Comparison of ENCODE assay signal across 18 cellular contexts in the genomic region with DNA sequence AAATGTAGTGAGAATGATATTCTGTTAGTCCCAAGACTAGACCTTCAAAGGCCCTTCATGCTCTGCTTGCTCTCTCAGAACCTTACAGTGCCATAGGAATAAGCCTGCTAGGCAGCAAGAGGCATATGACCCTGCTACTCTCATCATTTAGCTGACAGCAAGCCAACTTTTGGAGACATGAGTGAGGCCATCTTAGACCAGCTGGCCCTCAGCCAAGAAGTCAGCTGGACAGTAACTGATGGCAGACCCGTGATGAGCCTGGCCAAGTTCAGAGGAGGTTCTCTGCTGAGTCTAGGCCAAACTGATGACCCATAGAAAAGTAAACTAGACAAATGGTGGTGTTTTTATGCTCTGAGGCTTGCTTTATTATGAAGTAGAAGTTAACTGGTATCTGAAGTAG.
DNase-seq lines count a peak whose midpoint lies in the region; ATAC-seq and TF ChIP-seq lines count a peak whose summit lies in the region.
"Had no signal": no experiment of that assay in that cellular context is flagged by ENCODE, and none has a peak within 500 bp of the region (broad histone marks: within the 10 kb centered on the region; RNA-seq: fewer than 3 reads in every experiment).

No MANE protein-coding gene starts in this region.

- H3K4me3 ChIP-seq in testis: no peak overlapping the region
- no peak overlapping the region for H3K4me3 ChIP-seq in breast epithelium
- H3K4me3 ChIP-seq: Peyer's patch, SJSA1 had no signal

- H3K4me1 ChIP-seq in testis (no peaks in the 10 kb centered on the region), breast epithelium (no peaks in the 10 kb centered on the region)
- H3K4me1 ChIP-seq: Peyer's patch, SJSA1 had no signal

- no peak for TF ChIP-seq RAD21 in Ishikawa (IDR thresholded peaks at IDR 0.05; ENCODE audit: low read depth)

- no peak for ATAC-seq in HG02759 (IDR thresholded peaks at IDR 0.05; ENCODE audit: unreplicated experiment)
- ATAC-seq: HCT116 had no signal

- in situ Hi-C loops in SK-MEL-5 (cut with HindIII; ENCODE audit: low pct_unique_long_range_greater_than_20kb, low sequenced_read_pairs): no loop called here

- H3K27ac ChIP-seq in testis (no peak overlapping the region), breast epithelium (no peak overlapping the region)
- H3K27ac ChIP-seq: C4-2B, Peyer's patch, SJSA1 had no signal

- TF ChIP-seq CTCF in testis (IDR thresholded peaks at IDR 0.05): no peak
- TF ChIP-seq CTCF in breast epithelium (IDR thresholded peaks at IDR 0.05): no peak

- H3K27me3 ChIP-seq in testis (no peaks in the 10 kb centered on the region), breast epithelium (peaks cover 0 to 4% of the 10 kb centered on the region in 2 donors)
- H3K27me3 ChIP-seq: Peyer's patch, SJSA1 had no signal

- WGBS in testis, 2 donors: 63 to 75% methylated on average over 1 of the region's 1 CpG

- DNase-seq in SK-MEL-5 (ENCODE audit: low read depth, low spot score) (peak; percentile 41), kidney glomerular epithelial cell (lab: John Stamatoyannopoulos, UW) (peak; percentile 2), testis (peak; percentile 16), breast epithelium (ENCODE audit: low spot score in 2 of 2) (no peak), ecto neural progenitor cell (ENCODE audit: low spot score) (no peak)
- DNase-seq: GDM1, KG1, NCI-H1048, NCI-H1436, NCI-H1930, NCI-H226, NCI-H524 treated with DMSO at 0.1 percent for 48 hours, Peyer's patch had no signal

- H3K36me3 ChIP-seq in testis (ENCODE audit: low read depth, missing control alignments): no peaks in the 10 kb centered on the region
- no peaks in the 10 kb centered on the region for H3K36me3 ChIP-seq in breast epithelium
- H3K36me3 ChIP-seq: Peyer's patch, SJSA1 had no signal

- H3K9me3 ChIP-seq in testis: no peaks in the 10 kb centered on the region
- H3K9me3 ChIP-seq in breast epithelium: no peaks in the 10 kb centered on the region
- H3K9me3 ChIP-seq: Peyer's patch, SJSA1 had no signal

- intact Hi-C loops in testis (cut with DNase I; ENCODE audit: low total_unique reads): no loop called here
- intact Hi-C loops in breast epithelium (cut with DNase I; ENCODE audit: low total_unique reads): no loop called here

- TF ChIP-seq POLR2A in testis (IDR thresholded peaks at IDR 0.05) (no peak), breast epithelium (IDR thresholded peaks at IDR 0.05) (no peak)

- no peak for TF ChIP-seq EP300 in Ishikawa (IDR thresholded peaks at IDR 0.05; ENCODE audit: borderline replicate concordance)

TF ChIP-seq in Ishikawa, 13 proteins besides CTCF, POLR2A, EP300 and RAD21:
- TF ChIP-seq, protein P1, sequence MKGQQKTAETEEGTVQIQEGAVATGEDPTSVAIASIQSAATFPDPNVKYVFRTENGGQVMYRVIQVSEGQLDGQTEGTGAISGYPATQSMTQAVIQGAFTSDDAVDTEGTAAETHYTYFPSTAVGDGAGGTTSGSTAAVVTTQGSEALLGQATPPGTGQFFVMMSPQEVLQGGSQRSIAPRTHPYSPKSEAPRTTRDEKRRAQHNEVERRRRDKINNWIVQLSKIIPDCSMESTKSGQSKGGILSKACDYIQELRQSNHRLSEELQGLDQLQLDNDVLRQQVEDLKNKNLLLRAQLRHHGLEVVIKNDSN (IDR thresholded peaks at IDR 0.05): peak; percentile 10; the same call in 1 of the 2 replicates
- no peak for TF ChIP-seq TEAD4 (IDR thresholded peaks at IDR 0.05)

Comparison
In these comparisons a context has a peak if more than half of its experiments do, and no peak if none do; other contexts are left out.
1. DNase-seq: peak in SK-MEL-5 (single experiment), kidney glomerular epithelial cell (single experiment) and testis (single experiment); none in breast epithelium (0 of 2) and ecto neural progenitor cell (single experiment).